ENCODE assay signal across 8 cellular contexts in genomic region chr12:15278816-15279658, GRCh38. TPM values are rescaled to one million over a fixed set of nuclear protein-coding genes. Genes with fewer than 3 reads are reported as not detected.
DNase-seq lines count a peak whose midpoint lies in the region; ATAC-seq and TF ChIP-seq lines count a peak whose summit lies in the region.

No MANE protein-coding gene starts in this region.

- H3K9me3 ChIP-seq in PC-3 (ENCODE audit: low read length) (no peaks in the 10 kb centered on the region), gastrocnemius medialis (no peaks in the 10 kb centered on the region)

- POLR2A ChIA-PET in PC-3 (lab: Charles Lee; ENCODE audit: unreplicated experiment): no interaction called here

- TF ChIP-seq POLR2A in GM18505 (IDR thresholded peaks at IDR 0.05; ENCODE audit: borderline replicate concordance, extremely low read depth, insufficient read depth, insufficient read length) (no peak), gastrocnemius medialis (IDR thresholded peaks at IDR 0.05) (no peak)

- in situ Hi-C loops in gastrocnemius medialis (cut with MboI; ENCODE audit: low sequenced_read_pairs in 4 of 4): loop anchor here (10.0 to 25.0 kb wide), 5 partner anchors 124 to 583 kb away; no protein-coding TSS in a partner anchor

- H3K4me2 ChIP-seq in PC-3 (ENCODE audit: low read length): peak overlapping the region; percentile 77

- no peaks in the 10 kb centered on the region for H3F3A ChIP-seq in PC-3 (ENCODE audit: low read length, unreplicated experiment)

- H3K36me3 ChIP-seq in PC-3 (ENCODE audit: low read depth, low read length) (no peaks in the 10 kb centered on the region), gastrocnemius medialis (no peaks in the 10 kb centered on the region)

- peak; percentile 88 for DNase-seq in PC-3
- DNase-seq in fibroblast of peridontal ligament (ENCODE audit: extremely low read depth): peak; percentile 51
- peak; percentile 60 to 71 for DNase-seq in gastrocnemius medialis
- DNase-seq in NCI-H748 (lab: John Stamatoyannopoulos, UW; ENCODE audit: unreplicated experiment): no peak
- DNase-seq in GM10266 (ENCODE audit: extremely low spot score): no peak
- no peak for DNase-seq in T-helper 2 cell treated with Interferon-gamma antibody and Interleukin-4, amounts not matched to agents 5 μg/mL and 100 μg/mL, for 36 hours (ENCODE audit: low spot score)

- H3K27ac ChIP-seq in PC-3 (ENCODE audit: low read length) (peak overlapping the region; percentile 98), gastrocnemius medialis (peak overlapping the region; percentile 53 to 72 (median 62))

- CTCF ChIA-PET in PC-3 (lab: Charles Lee): no interaction called here

- intact Hi-C loops in PC-3 (cut with micrococcal nuclease): loop anchor here (5.0 to 10.0 kb wide), 2 partner anchors 303 to 576 kb away; no protein-coding TSS in a partner anchor
- intact Hi-C loops in gastrocnemius medialis (cut with DNase I; ENCODE audit: low total_unique reads): loop anchor here (2.0 to 10.0 kb wide), 4 partner anchors 272 to 578 kb away; partner anchors contain the start of gene EPS8

- peaks cover 10% of the 10 kb centered on the region for H3K27me3 Mint-ChIP-seq in T-helper 2 cell treated with Interferon-gamma antibody and Interleukin-4, amounts not matched to agents 5 μg/mL and 100 μg/mL, for 36 hours (ENCODE audit: low read depth)

- H3K27me3 ChIP-seq in PC-3 (ENCODE audit: low read length): no peaks in the 10 kb centered on the region
- no peaks in the 10 kb centered on the region for H3K27me3 ChIP-seq in gastrocnemius medialis

- H3K4me1 ChIP-seq in PC-3 (ENCODE audit: insufficient read depth, low read length) (peaks cover 43% of the 10 kb centered on the region), gastrocnemius medialis (peaks cover 12 to 32% of the 10 kb centered on the region in 2 donors)

- peak overlapping the region; percentile 73 for H3K9ac ChIP-seq in PC-3 (ENCODE audit: low read length)

- H3K4me3 ChIP-seq in PC-3 (ENCODE audit: low read length) (peak overlapping the region; percentile 29; the same call in 1 of the 2 replicates), gastrocnemius medialis (no peak overlapping the region)

- H3K36me3 Mint-ChIP-seq in T-helper 2 cell treated with Interferon-gamma antibody and Interleukin-4, amounts not matched to agents 5 μg/mL and 100 μg/mL, for 36 hours (ENCODE audit: low read depth): no peaks in the 10 kb centered on the region

- H2AFZ ChIP-seq in PC-3 (ENCODE audit: low read length): 0 out of 2 replicates have a peak overlapping the region, but pooled peaks have one; percentile 13

- no peak for TF ChIP-seq CTCF in PC-3 (conservative IDR thresholded peaks at IDR 0.05; ENCODE audit: low read depth, low read length)
- TF ChIP-seq CTCF in gastrocnemius medialis (IDR thresholded peaks at IDR 0.05 in 4 of 5, conservative IDR thresholded peaks at IDR 0.05 in 1 of 5): no peak
- no peak for TF ChIP-seq CTCF in GM10266 (IDR thresholded peaks at IDR 0.05; ENCODE audit: control insufficient read depth, insufficient read depth, low read depth, missing control alignments)

- H3K4me3 Mint-ChIP-seq in T-helper 2 cell treated with Interferon-gamma antibody and Interleukin-4, amounts not matched to agents 5 μg/mL and 100 μg/mL, for 36 hours: no peak overlapping the region

- no peaks in the 10 kb centered on the region for H3K9me2 ChIP-seq in PC-3 (replicated peaks; ENCODE audit: low read length)

- H3K4me1 Mint-ChIP-seq in T-helper 2 cell treated with Interferon-gamma antibody and Interleukin-4, amounts not matched to agents 5 μg/mL and 100 μg/mL, for 36 hours (ENCODE audit: low read depth): peaks cover 5% of the 10 kb centered on the region

- ATAC-seq in GM18505 (IDR thresholded peaks at IDR 0.05; ENCODE audit: unreplicated experiment) (peak; percentile 70), HG03064 (IDR thresholded peaks at IDR 0.05; ENCODE audit: low read depth, unreplicated experiment) (peak; percentile 80), PC-3 (peak; percentile 61), gastrocnemius medialis (peak; percentile 67 to 84)

- no peak overlapping the region for H3K27ac Mint-ChIP-seq in T-helper 2 cell treated with Interferon-gamma antibody and Interleukin-4, amounts not matched to agents 5 μg/mL and 100 μg/mL, for 36 hours

- H4K20me1 ChIP-seq in PC-3 (ENCODE audit: low read length): no peaks in the 10 kb centered on the region

- no peaks in the 10 kb centered on the region for H3K79me2 ChIP-seq in PC-3 (ENCODE audit: low read length)

- no TSS peak for BruUV-seq in PC-3 (replicated peaks; lab: Mats Ljungman, UMichigan)

- H3K9me3 Mint-ChIP-seq in T-helper 2 cell treated with Interferon-gamma antibody and Interleukin-4, amounts not matched to agents 5 μg/mL and 100 μg/mL, for 36 hours: no peaks in the 10 kb centered on the region

RNA-seq across cellular contexts. Expression of gene PTPRO, which starts 43.3 kb away (rescaled TPM):
- total RNA-seq in PC-3 (2014; rRNA removed): not detected in 2 replicates
- total RNA-seq in gastrocnemius medialis: under 1 TPM; 0.19 to 0.94 (median 0.70) TPM

RNA-seq across cellular contexts. Expression of gene RERG, which starts 57.8 kb away (rescaled TPM):
- total RNA-seq in PC-3 (2014; rRNA removed) (not detected in 2 replicates), gastrocnemius medialis (1 to 10 TPM; 4.3 to 6.5 (median 5.8) TPM)

Comparison
In these comparisons a context has a peak if more than half of its experiments do, and no peak if none do; other contexts are left out.
1. DNase-seq: peak in PC-3 (single experiment), fibroblast of peridontal ligament (single experiment) and gastrocnemius medialis (2 of 2); none in NCI-H748 (single experiment), GM10266 (single experiment) and T-helper 2 cell treated with Interferon-gamma antibody and Interleukin-4, amounts not matched to agents 5 μg/mL and 100 μg/mL, for 36 hours (single experiment).
2. Peak in every context shown above with its lines, with median percentiles within 50 percentile points of each other: ATAC-seq.